In genomic region chr2:214810670-214811069, GRCh38 we compare ENCODE assay signal across 1 cellular context.
A peak's percentile ranks its signal among the peaks of the same experiment; 100 is the strongest.
TF ChIP-seq lines count a peak whose summit lies in the region.

No MANE protein-coding gene starts in this region.

TF ChIP-seq in K562, 482 proteins besides CTCF, POLR2A, EP300 and RAD21 (continued from another document):
- TF ChIP-seq AFF1 (IDR thresholded peaks at IDR 0.05; ENCODE audit: low read depth in 1 of 2, partially characterized antibody in 2 of 2) = no peak
- no peak for TF ChIP-seq BRF1 (IDR thresholded peaks at IDR 0.05; ENCODE audit: borderline replicate concordance, extremely low read depth, insufficient read length)
- no peak for TF ChIP-seq ZNF586 (CRISPR knock-in tag; conservative IDR thresholded peaks at IDR 0.05)
- TF ChIP-seq ZBTB11 (CRISPR knock-in tag; IDR thresholded peaks at IDR 0.05) = no peak
- no peak for TF ChIP-seq TFAP4 (CRISPR knock-in tag; IDR thresholded peaks at IDR 0.05; ENCODE audit: borderline replicate concordance)
- TF ChIP-seq ILF3 (IDR thresholded peaks at IDR 0.05; ENCODE audit: borderline replicate concordance) = no peak
- no peak for TF ChIP-seq SMARCA5 (IDR thresholded peaks at IDR 0.05)
- TF ChIP-seq ZNF766 (CRISPR knock-in tag; conservative IDR thresholded peaks at IDR 0.05) = no peak
- 0 out of 2 replicates have a peak, but pooled peaks have one; percentile 26 for TF ChIP-seq ZBTB40 (IDR thresholded peaks at IDR 0.05)
- no peak for TF ChIP-seq ZBTB40 (CRISPR knock-in tag; IDR thresholded peaks at IDR 0.05)
- TF ChIP-seq TAF15 (IDR thresholded peaks at IDR 0.05; ENCODE audit: low read depth, low read length) = no peak
- TF ChIP-seq ZHX1 (conservative IDR thresholded peaks at IDR 0.05; ENCODE audit: low read length) = no peak
- no peak for TF ChIP-seq SRSF3 (IDR thresholded peaks at IDR 0.05; ENCODE audit: insufficient read depth, low read length)
